1 cellular context compared by ENCODE assay signal in genomic region chr3:49013113-49013737, GRCh38.
TF ChIP-seq lines count a peak whose summit lies in the region.

No MANE protein-coding gene starts in this region.

TF ChIP-seq in HepG2, 621 proteins besides CTCF, POLR2A, EP300 and RAD21:
- TF ChIP-seq DZIP1 (CRISPR knock-in tag; IDR thresholded peaks at IDR 0.05) (0 out of 2 replicates have a peak, but pooled peaks have one; percentile 34), ZNF776 (CRISPR knock-in tag; IDR thresholded peaks at IDR 0.05) (peak; percentile 4; the same call in 1 of the 2 replicates), ZFAT (CRISPR knock-in tag; conservative IDR thresholded peaks at IDR 0.05) (no peak), ERF (CRISPR knock-in tag; IDR thresholded peaks at IDR 0.05) (no peak)
